17 cellular contexts compared by ENCODE assay signal in the genomic region with DNA sequence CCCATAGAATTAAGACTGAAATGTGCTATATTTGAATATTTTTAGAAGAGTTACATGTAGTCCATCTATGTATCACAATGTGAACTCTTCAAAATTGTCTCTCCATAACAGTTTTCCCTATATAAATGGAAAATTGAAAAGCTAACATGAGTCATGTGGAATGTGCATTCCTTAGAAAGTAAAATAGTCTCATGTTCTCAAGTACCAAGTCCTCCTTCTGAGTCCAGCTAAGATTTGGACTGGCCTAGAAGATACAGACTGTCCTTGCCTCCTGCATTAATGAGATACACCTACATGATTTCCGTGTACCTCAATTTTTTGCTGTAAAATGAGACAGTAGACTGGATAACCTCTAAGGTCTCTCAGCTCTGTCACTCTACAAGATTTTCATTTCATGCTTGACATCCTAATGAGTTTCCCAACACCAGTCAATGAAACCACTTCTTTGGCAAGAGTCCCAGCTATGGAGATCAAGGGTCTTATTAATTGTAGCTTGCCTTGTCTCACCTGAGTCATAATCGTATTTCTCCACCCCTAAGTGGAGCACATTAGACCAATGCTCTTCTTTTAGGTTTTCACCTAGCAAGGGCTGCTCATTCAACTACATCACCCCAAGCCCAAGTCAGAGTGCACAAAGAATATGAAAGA.
A peak's percentile ranks its signal among the peaks of the same experiment; 100 is the strongest.
DNase-seq lines count a peak whose midpoint lies in the region; ATAC-seq and TF ChIP-seq lines count a peak whose summit lies in the region.
"Had no signal": no experiment of that assay in that cellular context is flagged by ENCODE, and none has a peak within 500 bp of the region (broad histone marks: within the 10 kb centered on the region; RNA-seq: fewer than 3 reads in every experiment).

No MANE protein-coding gene starts in this region.

- peak in 2 of 3 experiments; percentile 8 to 45 for DNase-seq in NCI-H1417 (lab: John Stamatoyannopoulos, UW)
- DNase-seq in NCI-H1417 treated with DMSO at 0.1 percent for 48 hours (lab: John Stamatoyannopoulos, UW), result no peak
- DNase-seq in PC-9, result peak; percentile 46 to 87
- DNase-seq in fibroblast of lung (ENCODE audit: low read depth in 2 of 2), result peak; percentile 53 to 82
- peak; percentile 44 for DNase-seq in stromal cell of bone marrow (ENCODE audit: low read depth)
- DNase-seq in D341Med (ENCODE audit: low spot score), result no peak
- no peak for DNase-seq in HK-2 (ENCODE audit: unreplicated experiment)
- DNase-seq: 8988T; activated gamma-delta T cell treated with Interleukin-2 at 50 U/mL for 16 hours; Caco-2; NCI-H1694 treated with DMSO at 0.1 percent for 48 hours; NCI-H774; ovary; stimulated activated CD4-positive, alpha-beta T cell treated with anti-CD3 and anti-CD28 coated beads, Interleukin-12 subunit alpha, Interleukin-12 subunit beta, amount 100 ng/mL, for 4 hours; testis had no signal

- peaks cover 31% of the 10 kb centered on the region for H3F3A ChIP-seq in PC-9 (ENCODE audit: insufficient read depth, low read depth)

- H3K4me1 ChIP-seq in PC-9 (replicated peaks; ENCODE audit: insufficient read depth), result peaks cover 55% of the 10 kb centered on the region
- peaks cover 14% of the 10 kb centered on the region for H3K4me1 ChIP-seq in fibroblast of lung (ENCODE audit: control insufficient read depth, extremely low read depth, insufficient read depth, low read length)
- H3K4me1 ChIP-seq: testis had no signal

- H3K4me2 ChIP-seq in PC-9 (peak overlapping the region; percentile 35), fibroblast of lung (ENCODE audit: extremely low read depth, insufficient read depth, low read length) (no peak overlapping the region)

- POLR2A ChIA-PET in PC-9 (lab: Charles Lee; ENCODE audit: unreplicated experiment), result interaction anchor here (0.5 to 0.6 kb wide), 3 partner anchors 127 to 220 kb away, joined by 3 to 25 read pairs (median 6); no protein-coding TSS in a partner anchor

- no TSS peak for BruUV-seq in PC-9 (replicated peaks; lab: Mats Ljungman, UMichigan)

- intact Hi-C loops in PC-9 (cut with micrococcal nuclease; ENCODE audit: unreplicated experiment), result loop anchor here (2.0 to 10.0 kb wide), 3 partner anchors 27 to 767 kb away; no protein-coding TSS in a partner anchor

- H3K4me3 ChIP-seq in PC-9, result no peak overlapping the region
- H3K4me3 ChIP-seq in fibroblast of lung (replicated peaks in 1 of 4; ENCODE audit: control extremely low read depth in 1 of 4, insufficient read depth in 1 of 4, low read depth in 3 of 4, low read length in 4 of 4), result no peak overlapping the region
- H3K4me3 ChIP-seq: cardiac muscle cell, ovary, testis had no signal

- no peak overlapping the region for H3K9ac ChIP-seq in fibroblast of lung (ENCODE audit: insufficient read depth, low read length)

- CTCF ChIA-PET in PC-9 (lab: Charles Lee), result interaction anchor here (0.6 kb wide), 2 partner anchors 17 to 88 kb away, joined by 3 read pairs; no protein-coding TSS in a partner anchor

- no peaks in the 10 kb centered on the region for H3K27me3 ChIP-seq in PC-9 (ENCODE audit: insufficient read depth, low read depth)
- H3K27me3 ChIP-seq in fibroblast of lung (ENCODE audit: control insufficient read depth, insufficient read depth, low read length), result no peaks in the 10 kb centered on the region
- H3K27me3 ChIP-seq: cardiac muscle cell, ovary, testis had no signal

- H4K20me1 ChIP-seq in PC-9 (ENCODE audit: insufficient read depth) (no peaks in the 10 kb centered on the region), fibroblast of lung (ENCODE audit: control insufficient read depth, extremely low read depth, insufficient read depth, low read length) (no peaks in the 10 kb centered on the region)

- H3K36me3 ChIP-seq in PC-9 (ENCODE audit: low read depth), result no peaks in the 10 kb centered on the region
- H3K36me3 ChIP-seq in fibroblast of lung (ENCODE audit: control insufficient read depth, insufficient read depth, low read length), result no peaks in the 10 kb centered on the region
- H3K36me3 ChIP-seq: cardiac muscle cell, ovary had no signal

- no peak for ATAC-seq in HG03159 (IDR thresholded peaks at IDR 0.05; ENCODE audit: unreplicated experiment)

- TF ChIP-seq CTCF in PC-9 (conservative IDR thresholded peaks at IDR 0.05) (no peak), fibroblast of lung (conservative IDR thresholded peaks at IDR 0.05 in 1 of 2, IDR thresholded peaks at IDR 0.05 in 1 of 2; ENCODE audit: low read depth in 1 of 2, low read length in 2 of 2) (no peak)

- H3K9me2 ChIP-seq in PC-9 (ENCODE audit: insufficient read depth), result no peaks in the 10 kb centered on the region

- H3K79me2 ChIP-seq in PC-9 (ENCODE audit: low read depth), result no peaks in the 10 kb centered on the region
- H3K79me2 ChIP-seq in fibroblast of lung (ENCODE audit: control insufficient read depth, insufficient read depth, low read length), result no peaks in the 10 kb centered on the region

- H3K9me3 ChIP-seq in PC-9 (ENCODE audit: insufficient read depth, low read depth) (no peaks in the 10 kb centered on the region), fibroblast of lung (ENCODE audit: control insufficient read depth, insufficient read depth, low read depth, low read length) (no peaks in the 10 kb centered on the region)
- H3K9me3 ChIP-seq: Caco-2, testis had no signal

- H2AFZ ChIP-seq in PC-9 (no peak overlapping the region), fibroblast of lung (ENCODE audit: low read length) (no peak overlapping the region)

- peak overlapping the region; percentile 42 for H3K27ac ChIP-seq in PC-9
- H3K27ac ChIP-seq in fibroblast of lung (ENCODE audit: insufficient read depth, low read length), result no peak overlapping the region
- H3K27ac ChIP-seq: cardiac muscle cell, ovary, testis had no signal

Comparison
In these comparisons a context has a peak if more than half of its experiments do, and no peak if none do; other contexts are left out.
1. DNase-seq: peak in NCI-H1417 (2 of 3), PC-9 (2 of 2), fibroblast of lung (2 of 2) and stromal cell of bone marrow (single experiment); none in NCI-H1417 treated with DMSO at 0.1 percent for 48 hours (single experiment), D341Med (single experiment) and HK-2 (single experiment).